In the genomic region with DNA sequence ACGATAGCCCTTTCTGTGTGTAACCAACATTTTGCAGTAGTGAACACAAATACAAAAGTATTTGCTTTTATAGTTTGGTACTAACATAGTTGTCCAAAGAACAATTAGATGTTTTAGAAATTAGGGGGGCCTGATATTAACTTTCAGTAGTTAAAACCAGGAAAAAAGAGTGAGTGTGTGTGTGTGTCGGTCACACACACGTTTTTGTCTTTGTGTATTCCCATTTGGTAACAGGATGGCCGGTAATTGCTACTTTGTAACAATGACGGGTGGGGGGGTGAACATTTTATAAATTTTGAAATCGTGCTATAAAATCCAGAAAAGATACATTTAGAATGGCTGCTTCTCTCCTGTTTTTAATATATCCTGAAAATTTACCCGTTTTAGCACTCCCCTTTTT, we compare ENCODE assay signal across 9 cellular contexts. TPM values are rescaled to one million over a fixed set of nuclear protein-coding genes. Genes with fewer than 3 reads are reported as not detected.
DNase-seq lines count a peak whose midpoint lies in the region; ATAC-seq, FAIRE-seq and TF ChIP-seq lines count a peak whose summit lies in the region.
"Had no signal": no experiment of that assay in that cellular context is flagged by ENCODE, and none has a peak within 500 bp of the region (broad histone marks: within the 10 kb centered on the region; RNA-seq: fewer than 3 reads in every experiment).

No MANE protein-coding gene starts in this region.

- no TSS peak for BruUV-seq in mammary epithelial cell (replicated peaks; lab: Mats Ljungman, UMichigan)

- no peak overlapping the region for H2AFZ ChIP-seq in mammary epithelial cell (ENCODE audit: low read depth, low read length)

- no peak for FAIRE-seq in A549 (lab: Jason Lieb, UNC)

- peak overlapping the region; percentile 90 for H3K4me2 ChIP-seq in A549
- peak overlapping the region; percentile 78 for H3K4me2 ChIP-seq in mammary epithelial cell (ENCODE audit: insufficient read depth, low read depth, low read length)

- H3K79me2 ChIP-seq in mammary epithelial cell (ENCODE audit: insufficient read depth, low read length) = peaks cover 64% of the 10 kb centered on the region

- no peak for TF ChIP-seq EP300 in A549 (IDR thresholded peaks at IDR 0.05)

- dilution Hi-C loops in mammary epithelial cell (cut with HindIII; ENCODE audit: low sequenced_read_pairs) = no loop called here

- H3K27me3 ChIP-seq in HUES48 (ENCODE audit: control insufficient read depth, insufficient read depth, low read length) (no peaks in the 10 kb centered on the region), mammary epithelial cell (ENCODE audit: insufficient read depth, low read length) (no peaks in the 10 kb centered on the region)

- ATAC-seq in A549 = no peak
- no peak for ATAC-seq in mucosa of descending colon

- intact Hi-C loops in mammary epithelial cell (cut with micrococcal nuclease) (no loop called here), mucosa of descending colon (cut with DNase I, micrococcal nuclease) (no loop called here)

- TF ChIP-seq CTCF in A549 (IDR thresholded peaks at IDR 0.05) (no peak), mammary epithelial cell (conservative IDR thresholded peaks at IDR 0.05 in 1 of 2, IDR thresholded peaks at IDR 0.05 in 1 of 2; ENCODE audit: extremely low read depth in 1 of 2, insufficient read depth in 1 of 2, low read depth in 1 of 2, low read length in 2 of 2) (no peak), mucosa of descending colon (IDR thresholded peaks at IDR 0.05) (no peak)

- peak overlapping the region; percentile 68 for H3K9ac ChIP-seq in HUES48 (ENCODE audit: low read depth, low read length)
- H3K9ac ChIP-seq in mammary epithelial cell (ENCODE audit: insufficient read depth, low read length) = peak overlapping the region; percentile 69

- no peaks in the 10 kb centered on the region for H4K20me1 ChIP-seq in mammary epithelial cell (ENCODE audit: insufficient read depth, low read length)

- POLR2A ChIA-PET in A549 (lab: Yijun Ruan, JAX) = no interaction called here

- no peak for TF ChIP-seq RAD21 in A549 (conservative IDR thresholded peaks at IDR 0.05 in 1 of 2, IDR thresholded peaks at IDR 0.05 in 1 of 2)

- H3K27ac ChIP-seq in A549 = peak overlapping the region in 1 of 2 experiments; percentile 98; a peak in 4 of 6 replicates
- H3K27ac ChIP-seq in HUES48 (ENCODE audit: low read depth, low read length) = peak overlapping the region; percentile 58
- peak overlapping the region; percentile 98 for H3K27ac ChIP-seq in mammary epithelial cell (ENCODE audit: insufficient read depth, low read depth, low read length)

- H3K36me3 ChIP-seq in HUES48 (ENCODE audit: control insufficient read depth, insufficient read depth, low read length) (no peaks in the 10 kb centered on the region), mammary epithelial cell (ENCODE audit: insufficient read depth, low read length) (no peaks in the 10 kb centered on the region), mucosa of descending colon (ENCODE audit: low read depth) (no peaks in the 10 kb centered on the region)

- H3K4me1 ChIP-seq in A549 (peaks cover 12% of the 10 kb centered on the region), HUES48 (ENCODE audit: control insufficient read depth, insufficient read depth, low read length) (peaks cover 11% of the 10 kb centered on the region), mammary epithelial cell (ENCODE audit: insufficient read depth, low read length) (peaks cover 6% of the 10 kb centered on the region), mucosa of descending colon (ENCODE audit: low read depth) (peaks cover 17% of the 10 kb centered on the region)

- H3K4me3 ChIP-seq in A549 = peak overlapping the region; percentile 97
- H3K4me3 ChIP-seq in HUES48 (ENCODE audit: low read depth, low read length) = peak overlapping the region; percentile 84
- H3K4me3 ChIP-seq in mammary epithelial cell (replicated peaks in 1 of 3; ENCODE audit: insufficient read depth in 1 of 3, low read depth in 2 of 3, low read length in 3 of 3) = peak overlapping the region; percentile 67 to 95 (median 90)
- peak overlapping the region; percentile 62 for H3K4me3 ChIP-seq in mucosa of descending colon

- peaks cover 10% of the 10 kb centered on the region for H3K9me3 ChIP-seq in A549
- peaks cover 7% of the 10 kb centered on the region for H3K9me3 ChIP-seq in HUES48 (ENCODE audit: control insufficient read depth, insufficient read depth, low read length)
- H3K9me3 ChIP-seq in mammary epithelial cell (replicated peaks; ENCODE audit: insufficient read depth, low read length) = no peaks in the 10 kb centered on the region
- H3K9me3 ChIP-seq in mucosa of descending colon = no peaks in the 10 kb centered on the region

- TF ChIP-seq POLR2A in A549 (IDR thresholded peaks at IDR 0.05; ENCODE audit: low read length) = no peak

- 13% methylated on average over 7 of the region's 7 CpGs for WGBS in A549 (ENCODE audit: missing lambda C conversion rate)
- 13% methylated on average over 7 of the region's 7 CpGs for WGBS in mammary epithelial cell (ENCODE audit: low coverage, missing lambda C conversion rate)

- CTCF ChIA-PET in A549 (lab: Yijun Ruan, JAX) = interaction anchor here (1.3 kb wide), 1 partner anchor 13 kb away, joined by 3 read pairs; no protein-coding TSS in a partner anchor
- CTCF ChIA-PET in mammary epithelial cell (lab: Charles Lee; ENCODE audit: low non-redundant PET) = no interaction called here

- no peak for DNase-seq in A549 (ENCODE audit: low read depth in 1 of 2, low spot score in 1 of 2)
- DNase-seq in mammary epithelial cell = no peak
- DNase-seq in mucosa of descending colon = no peak
- no peak for DNase-seq in activated effector memory CD4-positive, alpha-beta T cell treated with Interleukin-2 at 50 U/mL for 16 hours
- DNase-seq in NCI-H2081 treated with DMSO at 0.1 percent for 48 hours (lab: John Stamatoyannopoulos, UW) = no peak
- DNase-seq in NCI-H2227 treated with DMSO at 0.1 percent for 48 hours (lab: John Stamatoyannopoulos, UW) = no peak
- DNase-seq in NCI-H2196 treated with DMSO at 0.1 percent for 48 hours (lab: John Stamatoyannopoulos, UW; ENCODE audit: unreplicated experiment) = no peak
- DNase-seq: NCI-H748 treated with DMSO at 0.1 percent for 48 hours had no signal

- in situ Hi-C loops in mammary epithelial cell (cut with MboI; ENCODE audit: low sequenced_read_pairs in 2 of 2) = no loop called here

TF ChIP-seq in A549, 52 proteins besides CTCF, POLR2A, EP300 and RAD21:
- TF ChIP-seq HDAC2 (IDR thresholded peaks at IDR 0.05) = no peak; the same call in 1 of the 2 replicates
- TF ChIP-seq PHF8 (IDR thresholded peaks at IDR 0.05; ENCODE audit: borderline replicate concordance, low read depth) = no peak
- TF ChIP-seq BHLHE40 (IDR thresholded peaks at IDR 0.05; ENCODE audit: low read depth, low read length) = no peak
- no peak for TF ChIP-seq ZSCAN20 (CRISPR knock-in tag; IDR thresholded peaks at IDR 0.05)
- TF ChIP-seq CHD2 (IDR thresholded peaks at IDR 0.05; ENCODE audit: low read length, partially characterized antibody) = no peak
- TF ChIP-seq, protein P1, sequence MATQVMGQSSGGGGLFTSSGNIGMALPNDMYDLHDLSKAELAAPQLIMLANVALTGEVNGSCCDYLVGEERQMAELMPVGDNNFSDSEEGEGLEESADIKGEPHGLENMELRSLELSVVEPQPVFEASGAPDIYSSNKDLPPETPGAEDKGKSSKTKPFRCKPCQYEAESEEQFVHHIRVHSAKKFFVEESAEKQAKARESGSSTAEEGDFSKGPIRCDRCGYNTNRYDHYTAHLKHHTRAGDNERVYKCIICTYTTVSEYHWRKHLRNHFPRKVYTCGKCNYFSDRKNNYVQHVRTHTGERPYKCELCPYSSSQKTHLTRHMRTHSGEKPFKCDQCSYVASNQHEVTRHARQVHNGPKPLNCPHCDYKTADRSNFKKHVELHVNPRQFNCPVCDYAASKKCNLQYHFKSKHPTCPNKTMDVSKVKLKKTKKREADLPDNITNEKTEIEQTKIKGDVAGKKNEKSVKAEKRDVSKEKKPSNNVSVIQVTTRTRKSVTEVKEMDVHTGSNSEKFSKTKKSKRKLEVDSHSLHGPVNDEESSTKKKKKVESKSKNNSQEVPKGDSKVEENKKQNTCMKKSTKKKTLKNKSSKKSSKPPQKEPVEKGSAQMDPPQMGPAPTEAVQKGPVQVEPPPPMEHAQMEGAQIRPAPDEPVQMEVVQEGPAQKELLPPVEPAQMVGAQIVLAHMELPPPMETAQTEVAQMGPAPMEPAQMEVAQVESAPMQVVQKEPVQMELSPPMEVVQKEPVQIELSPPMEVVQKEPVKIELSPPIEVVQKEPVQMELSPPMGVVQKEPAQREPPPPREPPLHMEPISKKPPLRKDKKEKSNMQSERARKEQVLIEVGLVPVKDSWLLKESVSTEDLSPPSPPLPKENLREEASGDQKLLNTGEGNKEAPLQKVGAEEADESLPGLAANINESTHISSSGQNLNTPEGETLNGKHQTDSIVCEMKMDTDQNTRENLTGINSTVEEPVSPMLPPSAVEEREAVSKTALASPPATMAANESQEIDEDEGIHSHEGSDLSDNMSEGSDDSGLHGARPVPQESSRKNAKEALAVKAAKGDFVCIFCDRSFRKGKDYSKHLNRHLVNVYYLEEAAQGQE (IDR thresholded peaks at IDR 0.05) = no peak
- TF ChIP-seq RCOR1 (IDR thresholded peaks at IDR 0.05; ENCODE audit: low read depth, low read length) = no peak

RNA-seq across cellular contexts. Expression of a gene that starts 1.5 kb away (rescaled TPM):
- polyA plus RNA-seq in A549 (2011; rRNA removed) = 46.4 and 70.8 TPM in 2 replicates
- 9.9 and 10.6 TPM in 2 replicates for polyA plus RNA-seq in A549 (2012; cell fraction: cytosol; rRNA removed)
- 5.5 and 9.8 TPM in 2 replicates for polyA plus RNA-seq in A549 (2012; cell fraction: nucleus; rRNA removed)
- polyA plus RNA-seq in A549 (2017; fragmentation: RNase III; extraction: RNeasy Plus Mini Kit Qiagen cat#74134 plus additional on column Dnase treatment) = 57.9 to 61.2 TPM (median 60.5 TPM) in 3 replicates
- polyA minus RNA-seq in A549 (2011; rRNA and poly(A)+ RNA removed) = 6.2 and 7.3 TPM in 2 replicates
- total RNA-seq in mammary epithelial cell = 10 to 100 TPM; 22.8 to 49.6 TPM
- 29.3 TPM for polyA plus RNA-seq in mammary epithelial cell
- polyA minus RNA-seq in mammary epithelial cell = 40.7 TPM
- total RNA-seq in mucosa of descending colon = 10 to 100 TPM; 45.8 to 66.9 (median 49.2) TPM

RNA-seq across cellular contexts. Expression of a gene that starts 12.0 kb away (rescaled TPM):
- polyA plus RNA-seq in A549 (2011; rRNA removed) (41.8 and 52.9 TPM in 2 replicates), A549 (2017; fragmentation: RNase III; extraction: RNeasy Plus Mini Kit Qiagen cat#74134 plus additional on column Dnase treatment) (27.2 to 30.8 TPM (median 28.1 TPM) in 3 replicates), mammary epithelial cell (12.8 TPM)
- polyA plus RNA-seq in A549 (2012; cell fraction: cytosol; rRNA removed) = 11.4 and 11.8 TPM in 2 replicates
- 7.2 and 10.9 TPM in 2 replicates for polyA plus RNA-seq in A549 (2012; cell fraction: nucleus; rRNA removed)
- polyA minus RNA-seq in A549 (2011; rRNA and poly(A)+ RNA removed) = 13.5 and 15.9 TPM in 2 replicates
- total RNA-seq in mammary epithelial cell (10 to 100 TPM; 27.2 to 31.1 TPM), mucosa of descending colon (10 to 100 TPM; 44.4 to 70.5 (median 58.6) TPM)
- 16.3 TPM for polyA minus RNA-seq in mammary epithelial cell
